ENCODE assay signal across 1 cellular context in the genomic region with DNA sequence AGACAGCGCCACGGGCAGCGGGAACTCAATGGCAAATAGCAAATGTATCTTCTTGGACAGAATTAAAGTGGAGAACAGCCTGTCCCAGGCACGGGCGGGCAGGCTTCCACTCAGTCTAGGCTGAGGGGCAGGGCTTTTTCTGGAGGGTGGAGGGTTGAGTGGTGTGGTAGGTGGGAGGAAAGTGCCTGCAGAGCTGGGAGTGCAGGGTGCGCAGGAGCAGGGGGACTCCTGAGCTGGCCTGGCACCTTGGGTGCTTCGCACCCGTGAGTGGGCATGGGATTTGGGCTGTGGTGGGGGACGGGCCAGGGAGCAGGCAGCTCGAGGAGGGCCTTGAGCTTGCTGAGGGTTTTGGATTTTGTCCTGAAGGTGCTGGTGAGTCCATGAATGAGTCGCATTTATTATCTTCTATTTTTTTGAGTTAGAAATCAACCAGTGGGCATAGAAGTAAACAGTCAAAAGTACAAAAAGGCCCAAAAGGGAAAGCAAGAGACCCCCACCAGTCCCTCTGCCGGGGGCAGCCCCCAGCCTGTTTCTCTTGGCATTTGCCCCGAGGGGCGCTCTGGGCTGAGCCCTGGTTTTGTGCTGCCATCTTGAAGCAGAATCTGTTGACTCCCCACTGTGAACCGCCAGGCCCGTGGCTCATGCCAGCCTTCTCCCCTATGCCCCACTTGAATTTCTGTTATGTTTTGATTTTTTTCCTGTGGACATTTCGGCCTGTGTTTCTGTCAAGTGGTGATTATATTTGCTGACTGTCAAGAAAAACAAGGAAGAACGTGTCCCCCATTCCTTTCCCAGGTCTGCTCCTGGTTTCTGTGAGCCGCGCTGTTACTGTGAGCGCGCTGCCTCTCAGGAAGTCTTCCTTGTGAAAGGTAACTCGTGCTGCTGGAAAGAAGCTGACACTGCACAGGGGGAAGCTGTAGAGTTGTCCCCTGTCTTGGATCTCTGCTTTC.
TF ChIP-seq lines count a peak whose summit lies in the region.

No MANE protein-coding gene starts in this region.

TF ChIP-seq in A549, 52 proteins besides CTCF, POLR2A, EP300 and RAD21:
- no peak for TF ChIP-seq TFCP2L1 (CRISPR knock-in tag; IDR thresholded peaks at IDR 0.05)
- TF ChIP-seq RARB (CRISPR knock-in tag; IDR thresholded peaks at IDR 0.05) = no peak
- TF ChIP-seq POLR2AphosphoS2 (conservative IDR thresholded peaks at IDR 0.05; ENCODE audit: low read length) = no peak
- peak; percentile 74 for TF ChIP-seq MAFK (IDR thresholded peaks at IDR 0.05; ENCODE audit: partially characterized antibody)
